Comparison of ENCODE assay signal across 9 cellular contexts in genomic region chr5:67221487-67222242, GRCh38. TPM values are rescaled to one million over a fixed set of nuclear protein-coding genes. Genes with fewer than 3 reads are reported as not detected.
DNase-seq lines count a peak whose midpoint lies in the region; ATAC-seq and TF ChIP-seq lines count a peak whose summit lies in the region.
"Had no signal": no experiment of that assay in that cellular context is flagged by ENCODE, and none has a peak within 500 bp of the region (broad histone marks: within the 10 kb centered on the region; RNA-seq: fewer than 3 reads in every experiment).

No MANE protein-coding gene starts in this region.

- no peak overlapping the region for H3K27ac Mint-ChIP-seq in Calu3 (ENCODE audit: unreplicated experiment)

- DNase-seq in NOMO-1 (lab: John Stamatoyannopoulos, UW; ENCODE audit: unreplicated experiment in 2 of 2): peak; percentile 48 to 70
- peak; percentile 65 for DNase-seq in central memory CD4-positive, alpha-beta T cell
- no peak for DNase-seq in Calu3
- no peak for DNase-seq in SHP77 treated with DMSO at 0.1 percent for 48 hours (lab: John Stamatoyannopoulos, UW)
- DNase-seq in EL: no peak
- no peak for DNase-seq in NCI-H2081 (lab: John Stamatoyannopoulos, UW)

- ATAC-seq in GM18867 (IDR thresholded peaks at IDR 0.05; ENCODE audit: unreplicated experiment) (peak; percentile 90), HG02588 (IDR thresholded peaks at IDR 0.05; ENCODE audit: unreplicated experiment) (peak; percentile 93)

- H3K4me1 Mint-ChIP-seq in Calu3 (ENCODE audit: low read depth, unreplicated experiment): peaks cover under 1% of the 10 kb centered on the region

- no TSS peak for BruUV-seq in Calu3 (replicated peaks; lab: Mats Ljungman, UMichigan)

- H3K9me3 Mint-ChIP-seq in Calu3 (ENCODE audit: low read depth, unreplicated experiment): no peaks in the 10 kb centered on the region

- H3K27me3 Mint-ChIP-seq in Calu3 (ENCODE audit: unreplicated experiment): no peaks in the 10 kb centered on the region

- no peak for TF ChIP-seq CTCF in Calu3 (IDR thresholded peaks at IDR 0.05; ENCODE audit: unreplicated experiment)

- intact Hi-C loops in Calu3 (cut with micrococcal nuclease; ENCODE audit: unreplicated experiment): no loop called here

- H3K4me3 Mint-ChIP-seq in Calu3 (ENCODE audit: low read depth, unreplicated experiment): no peak overlapping the region

- CTCF ChIA-PET in Calu3 (lab: Charles Lee): no interaction called here

- no peaks in the 10 kb centered on the region for H3K36me3 Mint-ChIP-seq in Calu3 (ENCODE audit: insufficient read depth, unreplicated experiment)

RNA-seq across cellular contexts. Expression of gene CD180, which starts 25.1 kb away (rescaled TPM):
- total RNA-seq in Calu3 (2022): not detected in 2 replicates
- total RNA-seq: fibroblast of lung had no signal

Comparison
In these comparisons a context has a peak if more than half of its experiments do, and no peak if none do; other contexts are left out.
1. DNase-seq: peak in NOMO-1 (2 of 2) and central memory CD4-positive, alpha-beta T cell (single experiment); none in Calu3 (single experiment), SHP77 treated with DMSO at 0.1 percent for 48 hours (single experiment), EL (single experiment) and NCI-H2081 (0 of 2).